1 cellular context compared by ENCODE assay signal in genomic region chr7:36367561-36367889, GRCh38.
TF ChIP-seq lines count a peak whose summit lies in the region.

No MANE protein-coding gene starts in this region.

TF ChIP-seq in HepG2, 621 proteins besides CTCF, POLR2A, EP300 and RAD21 (continued from another document):
- 0 out of 2 replicates have a peak, but pooled peaks have one; percentile 6 for TF ChIP-seq KLF12 (CRISPR knock-in tag; IDR thresholded peaks at IDR 0.05; ENCODE audit: borderline replicate concordance)
- 0 out of 2 replicates have a peak, but pooled peaks have one; percentile 30 for TF ChIP-seq ZNF264 (CRISPR knock-in tag; IDR thresholded peaks at IDR 0.05)
- no peak for TF ChIP-seq NFYB (CRISPR knock-in tag; IDR thresholded peaks at IDR 0.05)
- 0 out of 2 replicates have a peak, but pooled peaks have one; percentile 7 for TF ChIP-seq SMAD1 (CRISPR knock-in tag; IDR thresholded peaks at IDR 0.05; ENCODE audit: borderline replicate concordance, low read depth)
- TF ChIP-seq ZNF430 (CRISPR knock-in tag; IDR thresholded peaks at IDR 0.05): peak; percentile 26; the same call in 1 of the 2 replicates
- TF ChIP-seq HES4 (CRISPR knock-in tag; IDR thresholded peaks at IDR 0.05; ENCODE audit: borderline replicate concordance): 0 out of 2 replicates have a peak, but pooled peaks have one; percentile 5
- peak; percentile 63 for TF ChIP-seq CEBPB (IDR thresholded peaks at IDR 0.05; ENCODE audit: borderline replicate concordance, low read depth, low read length)
- TF ChIP-seq CREBL2 (CRISPR knock-in tag; IDR thresholded peaks at IDR 0.05; ENCODE audit: borderline replicate concordance): no peak
- no peak for TF ChIP-seq RCOR2 (CRISPR knock-in tag; IDR thresholded peaks at IDR 0.05)
- TF ChIP-seq ZNF605 (CRISPR knock-in tag; IDR thresholded peaks at IDR 0.05): 0 out of 2 replicates have a peak, but pooled peaks have one; percentile 10
- 0 out of 2 replicates have a peak, but pooled peaks have one; percentile 11 for TF ChIP-seq ZNF460 (CRISPR knock-in tag; IDR thresholded peaks at IDR 0.05; ENCODE audit: borderline replicate concordance)
